In the genomic region with DNA sequence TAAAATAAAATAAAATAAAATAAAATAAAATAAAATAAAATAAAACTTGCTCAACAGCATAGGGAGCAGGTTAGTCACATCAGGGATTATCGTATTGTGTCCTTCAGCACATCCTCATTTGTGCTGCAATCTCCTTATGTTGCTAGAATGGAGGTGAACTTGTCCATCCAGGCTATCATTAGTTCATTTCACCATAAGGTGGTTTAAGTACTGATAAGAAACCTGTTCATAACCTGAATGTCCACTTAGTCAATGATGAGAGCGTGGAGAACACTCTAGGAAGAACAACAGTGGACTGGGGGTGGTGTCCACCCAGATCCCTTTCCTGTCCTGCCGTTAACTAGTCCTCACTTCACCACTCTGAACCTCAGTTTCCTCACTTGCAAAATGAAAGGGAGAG, we compare ENCODE assay signal across 21 cellular contexts. TPM values are rescaled to one million over a fixed set of nuclear protein-coding genes. Genes with fewer than 3 reads are reported as not detected.
"Had no signal": no experiment of that assay in that cellular context is flagged by ENCODE, and none has a peak within 500 bp of the region (broad histone marks: within the 10 kb centered on the region; RNA-seq: fewer than 3 reads in every experiment).

No MANE protein-coding gene starts in this region.

- DNase-seq: activated CD4-positive, alpha-beta T cell treated with anti-CD3 and anti-CD28 coated beads, Interleukin-2, amount 10 ng/mL, durations not matched to agents 7 days and 5 days; activated CD4-positive, CD25-positive, alpha-beta regulatory T cell treated with anti-CD3 and anti-CD28 coated beads, Interleukin-2, amount 50 U/mL, for 72 hours; activated CD8-positive, alpha-beta T cell treated with anti-CD3 and anti-CD28 coated beads, Interleukin-2, amount 10 ng/mL, durations not matched to agents 7 days and 5 days; activated gamma-delta T cell; anterior cingulate cortex; body of pancreas; foreskin keratinocyte; immature natural killer cell; left ventricle myocardium inferior; ovary; stimulated activated CD4-positive, alpha-beta T cell treated with anti-CD3 and anti-CD28 coated beads, Interleukin-4, amount 100 ng/mL, for 4 hours; substantia nigra; tibial artery; uterus had no signal

- H3K27ac ChIP-seq: body of pancreas, foreskin keratinocyte, hepatocyte, left ventricle myocardium inferior, ovary, prostate gland, right atrium auricular region, tibial artery, uterus, VCaP had no signal

- H3K9me3 ChIP-seq: body of pancreas, left ventricle myocardium inferior, ovary, prostate gland, right atrium auricular region, tibial artery, uterus had no signal

- H3K4me1 ChIP-seq: body of pancreas, prostate gland, tibial artery, uterus had no signal

- H3K4me3 ChIP-seq: body of pancreas, hepatocyte, left ventricle myocardium inferior, ovary, prostate gland, right atrium auricular region, tibial artery, uterus had no signal

- H3K36me3 ChIP-seq: left ventricle myocardium inferior, ovary, prostate gland, tibial artery, uterus had no signal

- H3K4me2 ChIP-seq: hepatocyte had no signal

- H3K27me3 ChIP-seq: body of pancreas, hepatocyte, ovary, right atrium auricular region, tibial artery, uterus had no signal

- ATAC-seq: activated CD8-positive, alpha-beta T cell treated with anti-CD3 and anti-CD28 coated beads, Interleukin-2, amount 10 ng/mL, durations not matched to agents 7 days and 5 days; natural killer cell treated with Interleukin-12 subunit alpha and Interleukin-12 subunit beta and Interleukin-15 and Interleukin-18, amount 100 ng/mL, for 72 hours had no signal

RNA-seq across cellular contexts. Expression of gene DHRS9, which starts 21.9 kb away (rescaled TPM):
- total RNA-seq: activated CD4-positive, alpha-beta T cell treated with anti-CD3 and anti-CD28 coated beads, Interleukin-2, amount 10 ng/mL, durations not matched to agents 7 days and 5 days; activated CD8-positive, alpha-beta T cell treated with anti-CD3 and anti-CD28 coated beads, Interleukin-2, amount 10 ng/mL, durations not matched to agents 7 days and 5 days; chondrocyte; foreskin keratinocyte; lung microvascular endothelial cell; natural killer cell treated with Interleukin-12 subunit alpha and Interleukin-12 subunit beta and Interleukin-15 and Interleukin-18, amount 100 ng/mL, for 72 hours had no signal
